24 cellular contexts compared by ENCODE assay signal in genomic region chr14:22841769-22842168, GRCh38. TPM values are rescaled to one million over a fixed set of nuclear protein-coding genes. Genes with fewer than 3 reads are reported as not detected.
DNase-seq lines count a peak whose midpoint lies in the region; ATAC-seq, FAIRE-seq and TF ChIP-seq lines count a peak whose summit lies in the region.
"Had no signal": no experiment of that assay in that cellular context is flagged by ENCODE, and none has a peak within 500 bp of the region (broad histone marks: within the 10 kb centered on the region; RNA-seq: fewer than 3 reads in every experiment).

No MANE protein-coding gene starts in this region.

- no peaks in the 10 kb centered on the region for H3K9me3 ChIP-seq in breast epithelium
- H3K9me3 ChIP-seq: HAP-1, neutrophil, thyroid gland had no signal

- ATAC-seq in activated CD4-positive, alpha-beta T cell treated with anti-CD3 and anti-CD28 coated beads for 36 hours: no peak
- ATAC-seq: effector memory CD8-positive, alpha-beta T cell had no signal

- DNase-seq in breast epithelium (ENCODE audit: low spot score in 2 of 2) (no peak), MCF 10A (ENCODE audit: unreplicated experiment) (no peak), cardiac septum (ENCODE audit: low spot score) (no peak), H54 (ENCODE audit: insufficient read length, low spot score) (no peak)
- DNase-seq in activated CD4-positive, alpha-beta T cell treated with anti-CD3 and anti-CD28 coated beads for 36 hours: no peak
- DNase-seq: activated CD8-positive, alpha-beta memory T cell treated with anti-CD3 and anti-CD28 coated beads, Interleukin-2, amount 50 U/mL, for 4 hours; activated naive CD8-positive, alpha-beta T cell treated with anti-CD3 and anti-CD28 coated beads for 36 hours; DMS79; effector memory CD8-positive, alpha-beta T cell; Karpas-422; kidney glomerular epithelial cell; NCI-H1048; NCI-H187; NCI-H526 treated with DMSO at 0.1 percent for 48 hours; stimulated activated CD4-positive, alpha-beta T cell treated with anti-CD3 and anti-CD28 coated beads, Interleukin-2, amount 100 ng/mL, for 48 hours; stimulated activated naive CD4-positive, alpha-beta T cell; thyroid gland had no signal

- H3K4me1 Mint-ChIP-seq in MCF 10A (ENCODE audit: insufficient read depth, unreplicated experiment): peaks cover 11% of the 10 kb centered on the region
- peaks cover 31% of the 10 kb centered on the region for H3K4me1 Mint-ChIP-seq in nephron
- H3K4me1 Mint-ChIP-seq in activated CD4-positive, alpha-beta T cell treated with anti-CD3 and anti-CD28 coated beads for 36 hours: peaks cover 9% of the 10 kb centered on the region

- H3K4me3 Mint-ChIP-seq in MCF 10A (ENCODE audit: unreplicated experiment): no peak overlapping the region
- H3K4me3 Mint-ChIP-seq in nephron: peak overlapping the region in 2 of 3 experiments; percentile 22 to 28
- no peak overlapping the region for H3K4me3 Mint-ChIP-seq in activated CD4-positive, alpha-beta T cell treated with anti-CD3 and anti-CD28 coated beads for 36 hours
- H3K4me3 Mint-ChIP-seq: activated naive CD8-positive, alpha-beta T cell treated with anti-CD3 and anti-CD28 coated beads for 36 hours; effector memory CD8-positive, alpha-beta T cell; T-helper 2 cell treated with Interferon-gamma antibody and Interleukin-4, amounts not matched to agents 5 μg/mL and 100 μg/mL, for 36 hours had no signal

- TF ChIP-seq POLR2A in breast epithelium (IDR thresholded peaks at IDR 0.05): no peak
- no peak for TF ChIP-seq POLR2A in H54 (IDR thresholded peaks at IDR 0.05; ENCODE audit: low read depth, low read length)

- H3K27me3 ChIP-seq in breast epithelium: no peaks in the 10 kb centered on the region
- H3K27me3 ChIP-seq: thyroid gland had no signal

- FAIRE-seq in H54 (lab: Jason Lieb, UNC): no peak

- H3K27ac ChIP-seq in breast epithelium: peak overlapping the region; percentile 68 to 97
- H3K27ac ChIP-seq: 22Rv1, neutrophil, thyroid gland, VCaP had no signal

- CTCF ChIA-PET in MCF 10A (lab: Yijun Ruan, JAX): interaction anchor here (0.7 to 18.2 kb wide), 3 partner anchors 10 to 277 kb away, joined by 3 to 330 read pairs (median 7); no protein-coding TSS in a partner anchor
- CTCF ChIA-PET in activated CD4-positive, alpha-beta T cell treated with anti-CD3 and anti-CD28 coated beads for 36 hours (lab: Charles Lee): interaction anchor here (1.1 kb wide), 1 partner anchor 11 kb away, joined by 4 read pairs; no protein-coding TSS in a partner anchor

- no peaks in the 10 kb centered on the region for H3K27me3 Mint-ChIP-seq in MCF 10A (ENCODE audit: insufficient read depth, unreplicated experiment)
- no peaks in the 10 kb centered on the region for H3K27me3 Mint-ChIP-seq in nephron (ENCODE audit: low read depth)
- H3K27me3 Mint-ChIP-seq in activated CD4-positive, alpha-beta T cell treated with anti-CD3 and anti-CD28 coated beads for 36 hours: peaks cover 13% of the 10 kb centered on the region

- intact Hi-C loops in breast epithelium (cut with DNase I; ENCODE audit: low total_unique reads) (no loop called here), MCF 10A (cut with micrococcal nuclease) (no loop called here), cardiac septum (cut with DNase I) (loop anchor here (10.0 kb wide), 1 partner anchor 457 kb away; no protein-coding TSS in a partner anchor)
- intact Hi-C loops in activated CD4-positive, alpha-beta T cell treated with anti-CD3 and anti-CD28 coated beads for 36 hours (cut with DNase I, micrococcal nuclease): no loop called here

- POLR2A ChIA-PET in MCF 10A (lab: Yijun Ruan, JAX): interaction anchor here (5.7 kb wide), 1 partner anchor 10 kb away, joined by 142 read pairs; no protein-coding TSS in a partner anchor
- POLR2A ChIA-PET in activated CD4-positive, alpha-beta T cell treated with anti-CD3 and anti-CD28 coated beads for 36 hours (lab: Charles Lee): no interaction called here

- H3K36me3 ChIP-seq in breast epithelium: peaks cover 6% of the 10 kb centered on the region
- H3K36me3 ChIP-seq: HAP-1, neutrophil had no signal

- peaks cover 3 to 12% of the 10 kb centered on the region in 2 donors for H3K4me1 ChIP-seq in breast epithelium
- H3K4me1 ChIP-seq: HAP-1 had no signal

- BruUV-seq in MCF 10A (replicated peaks; lab: Mats Ljungman, UMichigan): no TSS peak

- TF ChIP-seq CTCF in breast epithelium (IDR thresholded peaks at IDR 0.05): no peak
- no peak for TF ChIP-seq CTCF in MCF 10A (IDR thresholded peaks at IDR 0.05; ENCODE audit: unreplicated experiment)
- no peak for TF ChIP-seq CTCF in nephron (IDR thresholded peaks at IDR 0.05; ENCODE audit: unreplicated experiment in 3 of 3)

- H3K27ac Mint-ChIP-seq in MCF 10A (ENCODE audit: low read depth, unreplicated experiment) (no peak overlapping the region), nephron (no peak overlapping the region)
- H3K27ac Mint-ChIP-seq in activated CD4-positive, alpha-beta T cell treated with anti-CD3 and anti-CD28 coated beads for 36 hours: no peak overlapping the region
- H3K27ac Mint-ChIP-seq: activated naive CD8-positive, alpha-beta T cell treated with anti-CD3 and anti-CD28 coated beads for 36 hours; activated T-helper 2 cell treated with anti-CD3 and anti-CD28 coated beads, Interferon-gamma antibody, Interleukin-2, Interleukin-4, amounts not matched to agents 10 μg/mL and 5 μg/mL and 100 μg/mL, durations not matched to agents 14 hours and 24 hours and 36 hours; effector memory CD8-positive, alpha-beta T cell; T-helper 2 cell treated with Interferon-gamma antibody and Interleukin-4, amounts not matched to agents 5 μg/mL and 100 μg/mL, for 36 hours had no signal

- no peaks in the 10 kb centered on the region for H3K9me3 Mint-ChIP-seq in MCF 10A (ENCODE audit: unreplicated experiment)
- H3K9me3 Mint-ChIP-seq in nephron: no peaks in the 10 kb centered on the region
- no peaks in the 10 kb centered on the region for H3K9me3 Mint-ChIP-seq in activated CD4-positive, alpha-beta T cell treated with anti-CD3 and anti-CD28 coated beads for 36 hours (ENCODE audit: low read depth)
- H3K9me3 Mint-ChIP-seq: activated naive CD8-positive, alpha-beta T cell treated with anti-CD3 and anti-CD28 coated beads for 36 hours; activated T-helper 2 cell treated with anti-CD3 and anti-CD28 coated beads, Interferon-gamma antibody, Interleukin-2, Interleukin-4, amounts not matched to agents 10 μg/mL and 5 μg/mL and 100 μg/mL, durations not matched to agents 14 hours and 24 hours and 36 hours; effector memory CD8-positive, alpha-beta T cell; T-helper 2 cell treated with Interferon-gamma antibody and Interleukin-4, amounts not matched to agents 5 μg/mL and 100 μg/mL, for 36 hours had no signal

- H3K4me3 ChIP-seq in breast epithelium: peak overlapping the region in 1 of 3 donors; percentile 46
- H3K4me3 ChIP-seq: HAP-1, thyroid gland had no signal

- H3K36me3 Mint-ChIP-seq in MCF 10A (ENCODE audit: insufficient read depth, unreplicated experiment) (peaks cover 62% of the 10 kb centered on the region), nephron (ENCODE audit: low read depth) (peaks cover 62% of the 10 kb centered on the region)
- peaks cover 3% of the 10 kb centered on the region for H3K36me3 Mint-ChIP-seq in activated CD4-positive, alpha-beta T cell treated with anti-CD3 and anti-CD28 coated beads for 36 hours (ENCODE audit: low read depth)

RNA-seq across cellular contexts. Expression of gene MMP14, which starts 5.4 kb away (rescaled TPM):
- total RNA-seq in breast epithelium (100 to 1,000 TPM in 2 of 3 donors, 10 to 100 TPM in 1; 84.4 to 361 (median 136) TPM), MCF 10A (2022) (71.5 and 78.6 TPM in 2 replicates), cardiac septum (26.1 TPM)
- total RNA-seq in activated CD4-positive, alpha-beta T cell treated with anti-CD3 and anti-CD28 coated beads for 36 hours: 1 to 10 TPM; 2.0 to 2.1 TPM

RNA-seq across cellular contexts. Expression of gene MRPL52, which starts 12.1 kb away (rescaled TPM):
- total RNA-seq in breast epithelium (10 to 100 TPM; 22.7 to 39.4 (median 34.7) TPM), MCF 10A (2022) (172 and 186 TPM in 2 replicates), cardiac septum (96.7 TPM)
- 100 to 1,000 TPM; 115 to 136 TPM for total RNA-seq in activated CD4-positive, alpha-beta T cell treated with anti-CD3 and anti-CD28 coated beads for 36 hours

RNA-seq across cellular contexts. Expression of gene SLC7A7, which starts 26.5 kb away (rescaled TPM):
- total RNA-seq in breast epithelium (10 to 100 TPM; 17.4 to 46.4 (median 27.2) TPM), MCF 10A (2022) (0.61 and 0.98 TPM in 2 replicates), cardiac septum (2.3 TPM)
- total RNA-seq in activated CD4-positive, alpha-beta T cell treated with anti-CD3 and anti-CD28 coated beads for 36 hours: under 1 TPM; 0.50 to 0.72 TPM
- total RNA-seq: activated T-helper 2 cell treated with anti-CD3 and anti-CD28 coated beads, Interferon-gamma antibody, Interleukin-2, Interleukin-4, amounts not matched to agents 10 μg/mL and 5 μg/mL and 100 μg/mL, durations not matched to agents 14 hours and 24 hours and 36 hours had no signal

RNA-seq across cellular contexts. Expression of gene LRP10, which starts 29.8 kb away (rescaled TPM):
- total RNA-seq in breast epithelium (10 to 100 TPM; 70.1 to 97.5 (median 82.3) TPM), MCF 10A (2022) (71.0 and 83.1 TPM in 2 replicates), cardiac septum (71.0 TPM)
- total RNA-seq in activated CD4-positive, alpha-beta T cell treated with anti-CD3 and anti-CD28 coated beads for 36 hours: 10 to 100 TPM; 36.3 to 41.8 TPM

RNA-seq across cellular contexts. Expression of gene REM2, which starts 41.3 kb away (rescaled TPM):
- 1 to 10 TPM in 2 of 3 donors, under 1 TPM in 1; 0.96 to 1.3 (median 1.2) TPM for total RNA-seq in breast epithelium
- 0.26 and 0.47 TPM in 2 replicates for total RNA-seq in MCF 10A (2022)
- 0.19 TPM for total RNA-seq in cardiac septum
- total RNA-seq in activated CD4-positive, alpha-beta T cell treated with anti-CD3 and anti-CD28 coated beads for 36 hours: under 1 TPM; 0.33 to 0.48 TPM

Comparison
In these comparisons a context has a peak if more than half of its experiments do, and no peak if none do; other contexts are left out.
1. H3K4me3 Mint-ChIP-seq: peak in nephron (2 of 3); none in MCF 10A (single experiment) and activated CD4-positive, alpha-beta T cell treated with anti-CD3 and anti-CD28 coated beads for 36 hours (single experiment).